ENCODE assay signal across 14 cellular contexts in genomic region chr19:58511353-58512208, GRCh38. TPM values are rescaled to one million over a fixed set of nuclear protein-coding genes. Genes with fewer than 3 reads are reported as not detected.
DNase-seq lines count a peak whose midpoint lies in the region; ATAC-seq, FAIRE-seq and TF ChIP-seq lines count a peak whose summit lies in the region.
"Had no signal": no experiment of that assay in that cellular context is flagged by ENCODE, and none has a peak within 500 bp of the region (broad histone marks: within the 10 kb centered on the region; RNA-seq: fewer than 3 reads in every experiment).

SLC27A5 (minus strand) TSS chr19:58511992; CDS start chr19:58511955, 37 bp downstream.

- no peaks in the 10 kb centered on the region for H3K27me3 ChIP-seq in small intestine (ENCODE audit: control insufficient read depth in 2 of 2, insufficient read depth in 2 of 2, low read length in 2 of 2)
- H3K27me3 ChIP-seq in brain microvascular endothelial cell (replicated peaks), result no peaks in the 10 kb centered on the region

- ATAC-seq in T-cell (replicated peaks in 1 of 4), result no peak
- no peak for ATAC-seq in HG03439 (IDR thresholded peaks at IDR 0.05; ENCODE audit: unreplicated experiment)

- H3K27ac Mint-ChIP-seq in T-cell, result no peak within 1 kb of the TSS

- H3K27me3 Mint-ChIP-seq in T-cell, result no peaks in the 10 kb centered on the region

- in situ Hi-C loops in brain microvascular endothelial cell (cut with HindIII; ENCODE audit: low pct_ligation_motif_present, low sequenced_read_pairs), result no loop called here

- no peak within 1 kb of the TSS for H3K4me3 Mint-ChIP-seq in T-cell

- CTCF ChIA-PET in T-cell (lab: Charles Lee), result no interaction called here

- DNase-seq in T-helper 2 cell, result no peak
- DNase-seq in T-cell, result no peak
- DNase-seq in epithelial cell of proximal tubule (ENCODE audit: low read depth), result no peak
- peak; percentile 71 for DNase-seq in small intestine
- DNase-seq in brain microvascular endothelial cell, result no peak
- no peak for DNase-seq in activated CD4-positive, alpha-beta T cell treated with anti-CD3 and anti-CD28 coated beads, Interleukin-2, amount 50 U/mL, for 4 hours
- DNase-seq: head of caudate nucleus, KBM-7, NCI-H2081 treated with DMSO at 0.1 percent for 48 hours, RPMI8226, WERI-Rb-1 had no signal

- no peaks in the 10 kb centered on the region for H3K9me3 ChIP-seq in small intestine (ENCODE audit: control insufficient read depth, low read depth)

- no peak for FAIRE-seq in small intestine (lab: Jason Lieb, UNC)

- WGBS in small intestine, 3 donors, result 75 to 85% (median 76%) methylated on average over 23 to 25 of the region's 25 CpGs

- POLR2A ChIA-PET in T-cell (lab: Charles Lee), result no interaction called here

- TF ChIP-seq CTCF in epithelial cell of proximal tubule (conservative IDR thresholded peaks at IDR 0.05; ENCODE audit: low read depth, low read length) (no peak), brain microvascular endothelial cell (IDR thresholded peaks at IDR 0.05; ENCODE audit: low read depth, low read length, missing control alignments) (no peak)

- H3K36me3 Mint-ChIP-seq in T-cell, result peaks cover 12% of the 10 kb centered on the region

- peaks cover 0 to 9% (median 3%) of the 10 kb centered on the region in 3 donors for H3K9me3 Mint-ChIP-seq in T-cell

- peaks cover 3 to 4% of the 10 kb centered on the region in 2 donors for H3K36me3 ChIP-seq in small intestine (ENCODE audit: control insufficient read depth in 2 of 2, insufficient read depth in 2 of 2, low read length in 2 of 2)
- H3K36me3 ChIP-seq in brain microvascular endothelial cell (replicated peaks), result peaks cover 6% of the 10 kb centered on the region

- intact Hi-C loops in T-helper 2 cell treated with Interferon-gamma antibody and Interleukin-4, amounts not matched to agents 100 ng/mL and 5 ng/mL, for 36 hours (cut with micrococcal nuclease), result no loop called here

- H3K4me3 ChIP-seq in epithelial cell of proximal tubule (ENCODE audit: low read depth, low read length) (no peak within 1 kb of the TSS), small intestine (ENCODE audit: low read depth in 1 of 2, low read length in 2 of 2) (no peak within 1 kb of the TSS), brain microvascular endothelial cell (ENCODE audit: low read depth, low read length) (no peak within 1 kb of the TSS)
- H3K4me3 ChIP-seq: smooth muscle cell had no signal

- peak within 1 kb of the TSS in 1 of 2 donors; percentile 8 for H3K27ac ChIP-seq in small intestine (ENCODE audit: low read depth in 1 of 2, low read length in 1 of 2)
- H3K27ac ChIP-seq in brain microvascular endothelial cell, result no peak within 1 kb of the TSS

- peaks cover 4% of the 10 kb centered on the region in 2 donors for H3K4me1 ChIP-seq in small intestine (ENCODE audit: control insufficient read depth in 2 of 2, insufficient read depth in 1 of 2, low read depth in 1 of 2, low read length in 1 of 2)

- peaks cover 17 to 23% (median 18%) of the 10 kb centered on the region in 3 donors for H3K4me1 Mint-ChIP-seq in T-cell

RNA-seq across cellular contexts. Expression of gene SLC27A5, which starts in this region (rescaled TPM):
- total RNA-seq in T-helper 2 cell treated with Interferon-gamma antibody and Interleukin-4, amounts not matched to agents 100 ng/mL and 5 ng/mL, for 36 hours, result 13.8 and 15.3 TPM in 2 replicates
- total RNA-seq in T-cell (10 to 100 TPM in 4 of 5 donors, 1 to 10 TPM in 1; 8.4 to 18.3 (median 14.6) TPM), epithelial cell of proximal tubule (14.8 and 15.8 TPM in 2 replicates)
- 10 to 100 TPM in 1 of 3 donors, 1 to 10 TPM in 2; 2.2 to 17.0 (median 5.1) TPM for polyA plus RNA-seq in small intestine
